Comparison of ENCODE assay signal across 1 cellular context in genomic region chr15:63524316-63525015, GRCh38.
A peak's percentile ranks its signal among the peaks of the same experiment; 100 is the strongest.
TF ChIP-seq lines count a peak whose summit lies in the region.

No MANE protein-coding gene starts in this region.

TF ChIP-seq in K562, 482 proteins besides CTCF, POLR2A, EP300 and RAD21 (continued from another document):
- TF ChIP-seq NR2F6 (CRISPR knock-in tag; IDR thresholded peaks at IDR 0.05) (no peak), MCM5 (IDR thresholded peaks at IDR 0.05; ENCODE audit: low read depth) (no peak), NBN (IDR thresholded peaks at IDR 0.05; ENCODE audit: low read depth) (no peak), DNMT1 (IDR thresholded peaks at IDR 0.05) (no peak), EWSR1 (IDR thresholded peaks at IDR 0.05; ENCODE audit: borderline replicate concordance, low read depth, partially characterized antibody) (no peak), NCOA2 (IDR thresholded peaks at IDR 0.05; ENCODE audit: partially characterized antibody in 2 of 2) (no peak), DIDO1 (tag; IDR thresholded peaks at IDR 0.05; ENCODE audit: low read depth) (no peak), ZNF436 (CRISPR knock-in tag; IDR thresholded peaks at IDR 0.05) (no peak), KDM4B (IDR thresholded peaks at IDR 0.05; ENCODE audit: borderline replicate concordance in 2 of 2, low read depth in 1 of 2) (no peak), NFRKB (IDR thresholded peaks at IDR 0.05; ENCODE audit: low read depth) (peak; percentile 90), MEF2D (tag; conservative IDR thresholded peaks at IDR 0.05; ENCODE audit: low read depth) (peak; percentile 54; the same call in 1 of the 2 replicates), HNRNPL (IDR thresholded peaks at IDR 0.05; ENCODE audit: low read depth, low read length) (no peak), ZNF695 (CRISPR knock-in tag; IDR thresholded peaks at IDR 0.05) (no peak), LCOR (CRISPR knock-in tag; IDR thresholded peaks at IDR 0.05) (peak; percentile 50; the same call in 1 of the 2 replicates), NFXL1 (CRISPR knock-in tag; IDR thresholded peaks at IDR 0.05) (peak; percentile 74), BACH1 (tag; IDR thresholded peaks at IDR 0.05) (peak; percentile 79), ZNF586 (CRISPR knock-in tag; conservative IDR thresholded peaks at IDR 0.05) (no peak), NRF1 (conservative IDR thresholded peaks at IDR 0.05 in 1 of 2, IDR thresholded peaks at IDR 0.05 in 1 of 2) (0 out of 4 replicates have a peak, but pooled peaks of 1 of the 2 experiments have one; percentile 9)
- TF ChIP-seq, protein P1, sequence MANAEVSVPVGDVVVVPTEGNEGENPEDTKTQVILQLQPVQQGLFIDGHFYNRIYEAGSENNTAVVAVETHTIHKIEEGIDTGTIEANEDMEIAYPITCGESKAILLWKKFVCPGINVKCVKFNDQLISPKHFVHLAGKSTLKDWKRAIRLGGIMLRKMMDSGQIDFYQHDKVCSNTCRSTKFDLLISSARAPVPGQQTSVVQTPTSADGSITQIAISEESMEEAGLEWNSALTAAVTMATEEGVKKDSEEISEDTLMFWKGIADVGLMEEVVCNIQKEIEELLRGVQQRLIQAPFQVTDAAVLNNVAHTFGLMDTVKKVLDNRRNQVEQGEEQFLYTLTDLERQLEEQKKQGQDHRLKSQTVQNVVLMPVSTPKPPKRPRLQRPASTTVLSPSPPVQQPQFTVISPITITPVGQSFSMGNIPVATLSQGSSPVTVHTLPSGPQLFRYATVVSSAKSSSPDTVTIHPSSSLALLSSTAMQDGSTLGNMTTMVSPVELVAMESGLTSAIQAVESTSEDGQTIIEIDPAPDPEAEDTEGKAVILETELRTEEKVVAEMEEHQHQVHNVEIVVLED (CRISPR knock-in tag; IDR thresholded peaks at IDR 0.05): no peak
- TF ChIP-seq, protein P2, sequence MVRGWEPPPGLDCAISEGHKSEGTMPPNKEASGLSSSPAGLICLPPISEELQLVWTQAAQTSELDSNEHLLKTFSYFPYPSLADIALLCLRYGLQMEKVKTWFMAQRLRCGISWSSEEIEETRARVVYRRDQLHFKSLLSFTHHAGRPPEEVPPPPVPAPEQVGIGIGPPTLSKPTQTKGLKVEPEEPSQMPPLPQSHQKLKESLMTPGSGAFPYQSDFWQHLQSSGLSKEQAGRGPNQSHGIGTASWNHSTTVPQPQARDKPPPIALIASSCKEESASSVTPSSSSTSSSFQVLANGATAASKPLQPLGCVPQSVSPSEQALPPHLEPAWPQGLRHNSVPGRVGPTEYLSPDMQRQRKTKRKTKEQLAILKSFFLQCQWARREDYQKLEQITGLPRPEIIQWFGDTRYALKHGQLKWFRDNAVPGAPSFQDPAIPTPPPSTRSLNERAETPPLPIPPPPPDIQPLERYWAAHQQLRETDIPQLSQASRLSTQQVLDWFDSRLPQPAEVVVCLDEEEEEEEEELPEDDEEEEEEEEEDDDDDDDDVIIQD (CRISPR knock-in tag; IDR thresholded peaks at IDR 0.05): no peak
- TF ChIP-seq, protein P3, sequence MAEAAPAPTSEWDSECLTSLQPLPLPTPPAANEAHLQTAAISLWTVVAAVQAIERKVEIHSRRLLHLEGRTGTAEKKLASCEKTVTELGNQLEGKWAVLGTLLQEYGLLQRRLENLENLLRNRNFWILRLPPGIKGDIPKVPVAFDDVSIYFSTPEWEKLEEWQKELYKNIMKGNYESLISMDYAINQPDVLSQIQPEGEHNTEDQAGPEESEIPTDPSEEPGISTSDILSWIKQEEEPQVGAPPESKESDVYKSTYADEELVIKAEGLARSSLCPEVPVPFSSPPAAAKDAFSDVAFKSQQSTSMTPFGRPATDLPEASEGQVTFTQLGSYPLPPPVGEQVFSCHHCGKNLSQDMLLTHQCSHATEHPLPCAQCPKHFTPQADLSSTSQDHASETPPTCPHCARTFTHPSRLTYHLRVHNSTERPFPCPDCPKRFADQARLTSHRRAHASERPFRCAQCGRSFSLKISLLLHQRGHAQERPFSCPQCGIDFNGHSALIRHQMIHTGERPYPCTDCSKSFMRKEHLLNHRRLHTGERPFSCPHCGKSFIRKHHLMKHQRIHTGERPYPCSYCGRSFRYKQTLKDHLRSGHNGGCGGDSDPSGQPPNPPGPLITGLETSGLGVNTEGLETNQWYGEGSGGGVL (CRISPR knock-in tag; IDR thresholded peaks at IDR 0.05): no peak
TF ChIP-seq in K562: peak in this region for 92.
